ENCODE assay signal across 3 cellular contexts in genomic region chr1:1518621-1519007, GRCh38. TPM values are rescaled to one million over a fixed set of nuclear protein-coding genes. Genes with fewer than 3 reads are reported as not detected.
"Had no signal": no experiment of that assay in that cellular context is flagged by ENCODE, and none has a peak within 500 bp of the region (broad histone marks: within the 10 kb centered on the region; RNA-seq: fewer than 3 reads in every experiment).

No MANE protein-coding gene starts in this region.

RNA-seq across cellular contexts. Expression of gene TMEM240, which starts 21.8 kb away (rescaled TPM):
- total RNA-seq: activated CD4-positive, alpha-beta T cell treated with anti-CD3 and anti-CD28 coated beads, Interleukin-2, amount 10 ng/mL, durations not matched to agents 24 days and 14 days; activated naive CD4-positive, alpha-beta T cell treated with anti-CD3 and anti-CD28 coated beads for 36 hours; esophagus mucosa had no signal
